In the genomic region with DNA sequence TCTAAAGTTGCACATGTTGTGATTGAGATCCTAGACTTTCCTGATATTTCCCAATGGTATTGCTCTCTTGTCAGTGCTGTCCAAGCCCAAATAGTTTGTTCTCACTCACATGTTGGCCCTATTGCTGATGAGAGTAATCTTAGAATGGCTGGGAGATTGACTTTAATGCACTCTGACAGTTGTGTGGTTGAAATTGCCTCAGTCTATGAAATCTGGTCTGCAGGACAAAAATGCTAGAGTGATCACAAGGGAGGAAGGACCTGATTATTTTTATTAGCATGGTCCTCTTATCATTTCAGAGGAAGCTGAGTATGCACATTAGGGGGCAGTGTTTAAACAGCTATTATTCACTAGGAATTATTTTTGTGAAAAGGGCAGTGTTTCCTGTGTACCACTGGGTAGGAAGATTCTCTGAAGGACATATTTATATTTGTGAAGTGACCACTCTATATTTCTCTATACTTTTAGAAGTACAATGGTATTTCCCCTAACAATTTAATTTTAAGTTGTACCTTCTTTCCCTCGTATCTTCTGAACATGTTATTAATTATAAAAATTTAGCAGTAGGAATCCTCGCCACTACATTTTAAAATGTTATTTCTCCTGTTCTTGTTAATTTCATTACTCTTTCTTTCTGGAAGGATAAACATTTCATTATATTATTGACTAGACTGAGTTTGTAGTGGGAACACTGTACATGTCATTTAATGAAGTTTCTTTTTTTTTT, we compare ENCODE assay signal across 11 cellular contexts.
DNase-seq lines count a peak whose midpoint lies in the region; ATAC-seq, FAIRE-seq and TF ChIP-seq lines count a peak whose summit lies in the region.
"Had no signal": no experiment of that assay in that cellular context is flagged by ENCODE, and none has a peak within 500 bp of the region (broad histone marks: within the 10 kb centered on the region; RNA-seq: fewer than 3 reads in every experiment).

No MANE protein-coding gene starts in this region.

- H2AK5ac ChIP-seq in mesenchymal stem cell (ENCODE audit: low read length, severe bottlenecking) = no peak overlapping the region

- H4K20me1 ChIP-seq in Karpas-422 (ENCODE audit: insufficient read depth, low read depth, low read length) = no peaks in the 10 kb centered on the region
- H4K20me1 ChIP-seq in K562 (replicated peaks; ENCODE audit: control insufficient read depth, insufficient read depth, low read length) = no peaks in the 10 kb centered on the region

- H3K27me3 ChIP-seq in Karpas-422 (ENCODE audit: low read length) (no peaks in the 10 kb centered on the region), K562 (ENCODE audit: control insufficient read depth in 2 of 2, insufficient read depth in 2 of 2, low read length in 2 of 2) (no peaks in the 10 kb centered on the region; a peak in 1 of 5 replicates), mesenchymal stem cell (ENCODE audit: control insufficient read depth in 1 of 2, insufficient read depth in 1 of 2, low read length in 2 of 2) (no peaks in the 10 kb centered on the region)
- H3K27me3 ChIP-seq: neutrophil had no signal

- no peaks in the 10 kb centered on the region for H3K79me1 ChIP-seq in mesenchymal stem cell (replicated peaks; ENCODE audit: low read length, poor library complexity, severe bottlenecking)

- H3K9me2 ChIP-seq in Karpas-422 (replicated peaks; ENCODE audit: insufficient read depth, low read length) = no peaks in the 10 kb centered on the region

- H3K27me3 Mint-ChIP-seq in mesothelial cell of epicardium (ENCODE audit: low read depth) = no peaks in the 10 kb centered on the region
- H3K27me3 Mint-ChIP-seq: central memory CD8-positive, alpha-beta T cell had no signal

- H3K18ac ChIP-seq in mesenchymal stem cell (ENCODE audit: low read depth in 1 of 2, low read length in 2 of 2) = no peak overlapping the region

- TF ChIP-seq CTCF in K562 (IDR thresholded peaks at IDR 0.05 in 2 of 3, conservative IDR thresholded peaks at IDR 0.05 in 1 of 3; ENCODE audit: insufficient read depth in 2 of 3, low read depth in 1 of 3, low read length in 3 of 3) = peak in 2 of 3 experiments; percentile 23 to 42; a peak in 2 of 6 replicates
- TF ChIP-seq CTCF in mesothelial cell of epicardium (IDR thresholded peaks at IDR 0.05; ENCODE audit: unreplicated experiment) = no peak

- H3K79me2 ChIP-seq in Karpas-422 (ENCODE audit: low read length) (no peaks in the 10 kb centered on the region), K562 (ENCODE audit: control insufficient read depth, insufficient read depth, low read length) (no peaks in the 10 kb centered on the region)

- no peaks in the 10 kb centered on the region for H3K36me3 Mint-ChIP-seq in mesothelial cell of epicardium

- H3K9me3 ChIP-seq in Karpas-422 (ENCODE audit: low read length) (no peaks in the 10 kb centered on the region), K562 (replicated peaks; ENCODE audit: control insufficient read depth, insufficient read depth, low read depth, low read length) (no peaks in the 10 kb centered on the region), mesenchymal stem cell (ENCODE audit: control insufficient read depth, low read length) (no peaks in the 10 kb centered on the region)
- H3K9me3 ChIP-seq: neutrophil had no signal

- intact Hi-C loops in K562 (cut with micrococcal nuclease) = no loop called here

- H2BK12ac ChIP-seq in mesenchymal stem cell (ENCODE audit: low read length in 2 of 2) = no peak overlapping the region

- peak; percentile 42; the same call in 1 of the 3 replicates for ATAC-seq in K562
- no peak for ATAC-seq in HG03095 (IDR thresholded peaks at IDR 0.05; ENCODE audit: unreplicated experiment)

- WGBS in K562 (ENCODE audit: insufficient coverage, low coverage, missing lambda C conversion rate) = 15% methylated on average over 2 of the region's 2 CpGs
- WGBS in mesenchymal stem cell = no CpG with 5 or more reads among the region's 2 CpGs

- H4K91ac ChIP-seq in mesenchymal stem cell (ENCODE audit: low read length) = no peak overlapping the region

- no peak for FAIRE-seq in K562 (lab: Jason Lieb, UNC)

- no peaks in the 10 kb centered on the region for H3K9me1 ChIP-seq in K562 (ENCODE audit: control insufficient read depth, insufficient read depth, low read length)

- H3K27ac ChIP-seq in Karpas-422 (ENCODE audit: low read length) = no peak overlapping the region
- no peak overlapping the region for H3K27ac ChIP-seq in K562 (ENCODE audit: extremely low read depth, low read depth, low read length)
- H3K27ac ChIP-seq in mesenchymal stem cell (ENCODE audit: low read length, poor library complexity, severe bottlenecking) = peak overlapping the region; percentile 1
- H3K27ac ChIP-seq: neutrophil had no signal

- H2BK120ac ChIP-seq in mesenchymal stem cell (ENCODE audit: low read depth, low read length) = no peak overlapping the region

- H3K36me3 ChIP-seq in Karpas-422 (ENCODE audit: insufficient read depth, low read length) (no peaks in the 10 kb centered on the region), K562 (ENCODE audit: control insufficient read depth, insufficient read depth, low read length) (no peaks in the 10 kb centered on the region), mesenchymal stem cell (ENCODE audit: control insufficient read depth in 1 of 2, insufficient read depth in 2 of 2, low read depth in 1 of 2, low read length in 2 of 2) (no peaks in the 10 kb centered on the region)
- H3K36me3 ChIP-seq: neutrophil had no signal

- peak in 1 of 2 experiments; percentile 47; a peak in 2 of 4 replicates for TF ChIP-seq RAD21 in K562 (CRISPR knock-in tag; conservative IDR thresholded peaks at IDR 0.05 in 1 of 2, IDR thresholded peaks at IDR 0.05 in 1 of 2)

- H3K27ac Mint-ChIP-seq in mesothelial cell of epicardium = no peak overlapping the region
- H3K27ac Mint-ChIP-seq: T-helper 2 cell treated with Interferon-gamma antibody and Interleukin-4, amounts not matched to agents 5 μg/mL and 100 μg/mL, for 36 hours had no signal

- no peak overlapping the region for H3K4me3 ChIP-seq in Karpas-422 (ENCODE audit: low read length)
- H3K4me3 ChIP-seq in K562 = no peak overlapping the region
- no peak overlapping the region for H3K4me3 ChIP-seq in mesenchymal stem cell (ENCODE audit: insufficient read depth in 1 of 2, low read depth in 1 of 2, low read length in 2 of 2)

- TF ChIP-seq EP300 in K562 (IDR thresholded peaks at IDR 0.05; ENCODE audit: low read length) = no peak

- H3K14ac ChIP-seq in mesenchymal stem cell (ENCODE audit: low read length in 2 of 2) = no peak overlapping the region

- H2AFZ ChIP-seq in Karpas-422 (ENCODE audit: low read length) (no peak overlapping the region), K562 (ENCODE audit: low read depth, low read length) (no peak overlapping the region), mesenchymal stem cell (ENCODE audit: low read depth, low read length) (no peak overlapping the region)

- no peak overlapping the region for H2BK5ac ChIP-seq in mesenchymal stem cell (ENCODE audit: low read depth, low read length, poor library complexity, severe bottlenecking)

- no peak overlapping the region for H3K4me3 Mint-ChIP-seq in mesothelial cell of epicardium
- H3K4me3 Mint-ChIP-seq: central memory CD8-positive, alpha-beta T cell; T-helper 2 cell treated with Interferon-gamma antibody and Interleukin-4, amounts not matched to agents 5 μg/mL and 100 μg/mL, for 36 hours had no signal

- TF ChIP-seq POLR2A in K562 (conservative IDR thresholded peaks at IDR 0.05) = no peak

- H3K4me1 ChIP-seq in Karpas-422 (ENCODE audit: low read length) (no peaks in the 10 kb centered on the region), K562 (replicated peaks in 1 of 2; ENCODE audit: control insufficient read depth in 2 of 2, insufficient read depth in 2 of 2, low read length in 2 of 2) (no peaks in the 10 kb centered on the region), mesenchymal stem cell (ENCODE audit: control insufficient read depth, insufficient read depth, low read depth, low read length) (peaks cover 6% of the 10 kb centered on the region)

- H3K4ac ChIP-seq in mesenchymal stem cell (ENCODE audit: low read depth in 1 of 2, low read length in 2 of 2) = no peak overlapping the region

- H3K9me3 Mint-ChIP-seq in mesothelial cell of epicardium = no peaks in the 10 kb centered on the region
- H3K9me3 Mint-ChIP-seq: central memory CD8-positive, alpha-beta T cell; T-helper 2 cell treated with Interferon-gamma antibody and Interleukin-4, amounts not matched to agents 5 μg/mL and 100 μg/mL, for 36 hours had no signal

- no TSS peak for BruUV-seq in K562 (replicated peaks; lab: Mats Ljungman, UMichigan)

- DNase-seq in Caki2 (ENCODE audit: low read depth) = peak; percentile 19
- peak; percentile 41 for DNase-seq in Karpas-422
- DNase-seq in K562 (ENCODE audit: extremely low read depth in 1 of 4, low spot score in 3 of 4) = peak in 2 of 4 experiments; percentile 8
- DNase-seq in mesenchymal stem cell = peak; percentile 64
- no peak for DNase-seq in cerebellar nuclear complex (lab: John Stamatoyannopoulos, UW)
- DNase-seq in mesothelial cell of epicardium (ENCODE audit: low spot score in 2 of 2, unreplicated experiment in 2 of 2) = no peak
- no peak for DNase-seq in GF-D8 (lab: John Stamatoyannopoulos, UW)

- H3K4me2 ChIP-seq in Karpas-422 (ENCODE audit: low read depth, low read length, poor library complexity, severe bottlenecking) (no peak overlapping the region), K562 (ENCODE audit: insufficient read depth, low read length) (no peak overlapping the region), mesenchymal stem cell (ENCODE audit: low read length, poor library complexity, severe bottlenecking) (no peak overlapping the region)

- in situ Hi-C loops in Caki2 (cut with HindIII; ENCODE audit: low pct_unique_long_range_greater_than_20kb, low sequenced_read_pairs) (no loop called here), K562 (cut with MboI) (no loop called here)

- H3K4me1 Mint-ChIP-seq in mesothelial cell of epicardium = peaks cover 15% of the 10 kb centered on the region
- H3K4me1 Mint-ChIP-seq: central memory CD8-positive, alpha-beta T cell had no signal

- POLR2A ChIA-PET in K562 (lab: Yijun Ruan, JAX) = no interaction called here

- no peak overlapping the region for H2BK15ac ChIP-seq in mesenchymal stem cell (ENCODE audit: low read depth, poor library complexity, severe bottlenecking)

- no peak overlapping the region for H4K8ac ChIP-seq in mesenchymal stem cell (ENCODE audit: low read length)

- CTCF ChIA-PET in K562 (lab: Yijun Ruan, JAX; ENCODE audit: low intra/inter-chr PET ratio) = no interaction called here

- H3K9ac ChIP-seq in Karpas-422 (ENCODE audit: low read length) (no peak overlapping the region), K562 (ENCODE audit: insufficient read depth in 1 of 2, low read depth in 2 of 2, low read length in 2 of 2) (no peak overlapping the region), mesenchymal stem cell (ENCODE audit: low read length) (peak overlapping the region; percentile 88)

- no peak overlapping the region for H3K23ac ChIP-seq in mesenchymal stem cell (ENCODE audit: low read length in 2 of 2)

TF ChIP-seq in K562, 482 proteins besides CTCF, POLR2A, EP300 and RAD21:
- no peak for TF ChIP-seq MTA2 (IDR thresholded peaks at IDR 0.05; ENCODE audit: low read depth)
- no peak for TF ChIP-seq NFIX (CRISPR knock-in tag; IDR thresholded peaks at IDR 0.05; ENCODE audit: low read depth)
- TF ChIP-seq ZNF316 (IDR thresholded peaks at IDR 0.05) = peak; percentile 35; the same call in 1 of the 2 replicates
- no peak for TF ChIP-seq TRIM28 (IDR thresholded peaks at IDR 0.05)
- no peak for TF ChIP-seq ZNF583 (CRISPR knock-in tag; IDR thresholded peaks at IDR 0.05)
- TF ChIP-seq SMAD1 (IDR thresholded peaks at IDR 0.05; ENCODE audit: low read depth, low read length, partially characterized antibody) = no peak
TF ChIP-seq in K562: peak in this region for 1.

Comparison
In these comparisons a context has a peak if more than half of its experiments do, and no peak if none do; other contexts are left out.
1. DNase-seq: peak in Caki2 (single experiment), Karpas-422 (single experiment) and mesenchymal stem cell (single experiment); none in cerebellar nuclear complex (0 of 2), mesothelial cell of epicardium (0 of 2) and GF-D8 (single experiment).